8 cellular contexts compared by ENCODE assay signal in genomic region chr1:239814306-239814881, GRCh38.
DNase-seq lines count a peak whose midpoint lies in the region; ATAC-seq lines count a peak whose summit lies in the region.

No MANE protein-coding gene starts in this region.

- DNase-seq in AG08396 (ENCODE audit: low spot score): peak; percentile 18
- peak; percentile 59 for DNase-seq in HT-29 (ENCODE audit: low spot score)
- peak; percentile 69 for DNase-seq in amniotic epithelial cell (ENCODE audit: low read depth)
- DNase-seq in left kidney (ENCODE audit: low read depth, low spot score): peak; percentile 40
- no peak for DNase-seq in NCI-H510A treated with DMSO at 0.1 percent for 48 hours (lab: John Stamatoyannopoulos, UW)
- no peak for DNase-seq in COLO668 (lab: John Stamatoyannopoulos, UW; ENCODE audit: unreplicated experiment)

- ATAC-seq in GM19023 (IDR thresholded peaks at IDR 0.05; ENCODE audit: unreplicated experiment) (no peak), GM21619 (IDR thresholded peaks at IDR 0.05; ENCODE audit: unreplicated experiment) (no peak)

Comparison
In these comparisons a context has a peak if more than half of its experiments do, and no peak if none do; other contexts are left out.
1. DNase-seq: peak in AG08396 (single experiment), HT-29 (single experiment), amniotic epithelial cell (single experiment) and left kidney (single experiment); none in NCI-H510A treated with DMSO at 0.1 percent for 48 hours (single experiment) and COLO668 (single experiment).